Comparison of ENCODE assay signal across 1 cellular context in the genomic region with DNA sequence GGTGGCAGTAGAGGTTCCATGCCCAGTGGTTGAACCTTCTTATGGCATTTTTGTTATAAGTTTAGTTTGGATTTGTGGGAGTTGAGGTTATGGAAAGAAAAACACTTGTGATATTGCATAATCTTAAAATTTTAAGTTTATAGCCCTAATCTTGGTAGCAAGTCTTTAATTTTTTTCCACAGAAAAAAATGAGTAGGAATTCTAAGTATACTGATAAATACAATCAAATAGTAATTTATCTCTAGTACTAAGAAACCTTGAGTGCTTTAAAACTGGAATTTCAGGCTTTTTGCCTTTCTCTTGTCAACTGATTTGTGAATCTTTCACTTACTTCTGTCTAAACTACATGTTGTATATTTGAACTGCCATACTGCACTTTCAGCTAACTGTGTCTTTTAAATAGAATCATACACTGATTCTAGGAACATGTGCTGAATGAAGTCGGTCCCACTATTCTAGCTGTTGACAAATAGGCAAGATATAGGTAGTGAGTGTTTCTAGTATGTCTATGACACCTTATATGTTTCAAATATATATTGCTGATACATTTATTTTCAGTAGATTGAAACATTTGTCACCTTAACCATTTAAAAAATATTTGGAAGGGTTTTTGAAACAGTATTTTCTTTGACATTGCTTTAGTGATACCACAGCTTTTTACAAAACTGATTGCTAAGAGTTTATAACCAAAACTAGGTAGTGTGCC.
TF ChIP-seq lines count a peak whose summit lies in the region.

No MANE protein-coding gene starts in this region.

TF ChIP-seq in K562, 482 proteins besides CTCF, POLR2A, EP300 and RAD21 (continued from another document):
- TF ChIP-seq, protein P1, sequence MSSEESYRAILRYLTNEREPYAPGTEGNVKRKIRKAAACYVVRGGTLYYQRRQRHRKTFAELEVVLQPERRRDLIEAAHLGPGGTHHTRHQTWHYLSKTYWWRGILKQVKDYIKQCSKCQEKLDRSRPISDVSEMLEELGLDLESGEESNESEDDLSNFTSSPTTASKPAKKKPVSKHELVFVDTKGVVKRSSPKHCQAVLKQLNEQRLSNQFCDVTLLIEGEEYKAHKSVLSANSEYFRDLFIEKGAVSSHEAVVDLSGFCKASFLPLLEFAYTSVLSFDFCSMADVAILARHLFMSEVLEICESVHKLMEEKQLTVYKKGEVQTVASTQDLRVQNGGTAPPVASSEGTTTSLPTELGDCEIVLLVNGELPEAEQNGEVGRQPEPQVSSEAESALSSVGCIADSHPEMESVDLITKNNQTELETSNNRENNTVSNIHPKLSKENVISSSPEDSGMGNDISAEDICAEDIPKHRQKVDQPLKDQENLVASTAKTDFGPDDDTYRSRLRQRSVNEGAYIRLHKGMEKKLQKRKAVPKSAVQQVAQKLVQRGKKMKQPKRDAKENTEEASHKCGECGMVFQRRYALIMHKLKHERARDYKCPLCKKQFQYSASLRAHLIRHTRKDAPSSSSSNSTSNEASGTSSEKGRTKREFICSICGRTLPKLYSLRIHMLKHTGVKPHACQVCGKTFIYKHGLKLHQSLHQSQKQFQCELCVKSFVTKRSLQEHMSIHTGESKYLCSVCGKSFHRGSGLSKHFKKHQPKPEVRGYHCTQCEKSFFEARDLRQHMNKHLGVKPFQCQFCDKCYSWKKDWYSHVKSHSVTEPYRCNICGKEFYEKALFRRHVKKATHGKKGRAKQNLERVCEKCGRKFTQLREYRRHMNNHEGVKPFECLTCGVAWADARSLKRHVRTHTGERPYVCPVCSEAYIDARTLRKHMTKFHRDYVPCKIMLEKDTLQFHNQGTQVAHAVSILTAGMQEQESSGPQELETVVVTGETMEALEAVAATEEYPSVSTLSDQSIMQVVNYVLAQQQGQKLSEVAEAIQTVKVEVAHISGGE (CRISPR knock-in tag; IDR thresholded peaks at IDR 0.05): peak in 1 of 3 experiments; percentile 88; a peak in 2 of 6 replicates
- TF ChIP-seq, protein P2, sequence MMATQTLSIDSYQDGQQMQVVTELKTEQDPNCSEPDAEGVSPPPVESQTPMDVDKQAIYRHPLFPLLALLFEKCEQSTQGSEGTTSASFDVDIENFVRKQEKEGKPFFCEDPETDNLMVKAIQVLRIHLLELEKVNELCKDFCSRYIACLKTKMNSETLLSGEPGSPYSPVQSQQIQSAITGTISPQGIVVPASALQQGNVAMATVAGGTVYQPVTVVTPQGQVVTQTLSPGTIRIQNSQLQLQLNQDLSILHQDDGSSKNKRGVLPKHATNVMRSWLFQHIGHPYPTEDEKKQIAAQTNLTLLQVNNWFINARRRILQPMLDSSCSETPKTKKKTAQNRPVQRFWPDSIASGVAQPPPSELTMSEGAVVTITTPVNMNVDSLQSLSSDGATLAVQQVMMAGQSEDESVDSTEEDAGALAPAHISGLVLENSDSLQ (IDR thresholded peaks at IDR 0.05): no peak
- TF ChIP-seq DACH1 (IDR thresholded peaks at IDR 0.05; ENCODE audit: partially characterized antibody): no peak
- TF ChIP-seq YBX1 (IDR thresholded peaks at IDR 0.05): no peak
- TF ChIP-seq RBFOX2 (IDR thresholded peaks at IDR 0.05; ENCODE audit: low read depth, low read length): no peak
- TF ChIP-seq ZFP1 (CRISPR knock-in tag; IDR thresholded peaks at IDR 0.05): no peak
- TF ChIP-seq ATF7 (IDR thresholded peaks at IDR 0.05): no peak
- no peak for TF ChIP-seq HNRNPK (IDR thresholded peaks at IDR 0.05; ENCODE audit: low read depth, low read length, poor library complexity, severe bottlenecking)
- no peak for TF ChIP-seq NR1H2 (CRISPR knock-in tag; IDR thresholded peaks at IDR 0.05)
- no peak for TF ChIP-seq ZNF143 (CRISPR knock-in tag; IDR thresholded peaks at IDR 0.05)
- TF ChIP-seq ZNF507 (tag; conservative IDR thresholded peaks at IDR 0.05): no peak
- TF ChIP-seq, protein P3, sequence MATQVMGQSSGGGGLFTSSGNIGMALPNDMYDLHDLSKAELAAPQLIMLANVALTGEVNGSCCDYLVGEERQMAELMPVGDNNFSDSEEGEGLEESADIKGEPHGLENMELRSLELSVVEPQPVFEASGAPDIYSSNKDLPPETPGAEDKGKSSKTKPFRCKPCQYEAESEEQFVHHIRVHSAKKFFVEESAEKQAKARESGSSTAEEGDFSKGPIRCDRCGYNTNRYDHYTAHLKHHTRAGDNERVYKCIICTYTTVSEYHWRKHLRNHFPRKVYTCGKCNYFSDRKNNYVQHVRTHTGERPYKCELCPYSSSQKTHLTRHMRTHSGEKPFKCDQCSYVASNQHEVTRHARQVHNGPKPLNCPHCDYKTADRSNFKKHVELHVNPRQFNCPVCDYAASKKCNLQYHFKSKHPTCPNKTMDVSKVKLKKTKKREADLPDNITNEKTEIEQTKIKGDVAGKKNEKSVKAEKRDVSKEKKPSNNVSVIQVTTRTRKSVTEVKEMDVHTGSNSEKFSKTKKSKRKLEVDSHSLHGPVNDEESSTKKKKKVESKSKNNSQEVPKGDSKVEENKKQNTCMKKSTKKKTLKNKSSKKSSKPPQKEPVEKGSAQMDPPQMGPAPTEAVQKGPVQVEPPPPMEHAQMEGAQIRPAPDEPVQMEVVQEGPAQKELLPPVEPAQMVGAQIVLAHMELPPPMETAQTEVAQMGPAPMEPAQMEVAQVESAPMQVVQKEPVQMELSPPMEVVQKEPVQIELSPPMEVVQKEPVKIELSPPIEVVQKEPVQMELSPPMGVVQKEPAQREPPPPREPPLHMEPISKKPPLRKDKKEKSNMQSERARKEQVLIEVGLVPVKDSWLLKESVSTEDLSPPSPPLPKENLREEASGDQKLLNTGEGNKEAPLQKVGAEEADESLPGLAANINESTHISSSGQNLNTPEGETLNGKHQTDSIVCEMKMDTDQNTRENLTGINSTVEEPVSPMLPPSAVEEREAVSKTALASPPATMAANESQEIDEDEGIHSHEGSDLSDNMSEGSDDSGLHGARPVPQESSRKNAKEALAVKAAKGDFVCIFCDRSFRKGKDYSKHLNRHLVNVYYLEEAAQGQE (CRISPR knock-in tag; IDR thresholded peaks at IDR 0.05; ENCODE audit: low read depth): no peak
- TF ChIP-seq EGR1 (conservative IDR thresholded peaks at IDR 0.05): no peak
- no peak for TF ChIP-seq FOXK2 (conservative IDR thresholded peaks at IDR 0.05 in 1 of 2, IDR thresholded peaks at IDR 0.05 in 1 of 2; ENCODE audit: low read depth in 2 of 2)
- TF ChIP-seq C11orf30 (IDR thresholded peaks at IDR 0.05; ENCODE audit: low read depth): peak; percentile 56; the same call in 1 of the 2 replicates
- TF ChIP-seq BCL6 (CRISPR knock-in tag; IDR thresholded peaks at IDR 0.05): no peak
- no peak for TF ChIP-seq PURB (CRISPR knock-in tag; IDR thresholded peaks at IDR 0.05; ENCODE audit: low read depth)
- no peak for TF ChIP-seq SAP30 (IDR thresholded peaks at IDR 0.05; ENCODE audit: borderline replicate concordance, insufficient read depth, low read depth, low read length, poor library complexity, severe bottlenecking)
- TF ChIP-seq, protein P4, sequence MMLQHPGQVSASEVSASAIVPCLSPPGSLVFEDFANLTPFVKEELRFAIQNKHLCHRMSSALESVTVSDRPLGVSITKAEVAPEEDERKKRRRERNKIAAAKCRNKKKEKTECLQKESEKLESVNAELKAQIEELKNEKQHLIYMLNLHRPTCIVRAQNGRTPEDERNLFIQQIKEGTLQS (IDR thresholded peaks at IDR 0.05): 0 out of 2 replicates have a peak, but pooled peaks have one; percentile 12
- TF ChIP-seq, protein P4 (CRISPR knock-in tag; conservative IDR thresholded peaks at IDR 0.05): no peak
- TF ChIP-seq TSC22D4 (tag; IDR thresholded peaks at IDR 0.05): no peak
- TF ChIP-seq, protein P5, sequence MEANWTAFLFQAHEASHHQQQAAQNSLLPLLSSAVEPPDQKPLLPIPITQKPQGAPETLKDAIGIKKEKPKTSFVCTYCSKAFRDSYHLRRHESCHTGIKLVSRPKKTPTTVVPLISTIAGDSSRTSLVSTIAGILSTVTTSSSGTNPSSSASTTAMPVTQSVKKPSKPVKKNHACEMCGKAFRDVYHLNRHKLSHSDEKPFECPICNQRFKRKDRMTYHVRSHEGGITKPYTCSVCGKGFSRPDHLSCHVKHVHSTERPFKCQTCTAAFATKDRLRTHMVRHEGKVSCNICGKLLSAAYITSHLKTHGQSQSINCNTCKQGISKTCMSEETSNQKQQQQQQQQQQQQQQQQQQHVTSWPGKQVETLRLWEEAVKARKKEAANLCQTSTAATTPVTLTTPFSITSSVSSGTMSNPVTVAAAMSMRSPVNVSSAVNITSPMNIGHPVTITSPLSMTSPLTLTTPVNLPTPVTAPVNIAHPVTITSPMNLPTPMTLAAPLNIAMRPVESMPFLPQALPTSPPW (CRISPR knock-in tag; IDR thresholded peaks at IDR 0.05): no peak
- TF ChIP-seq POLR2H (tag; IDR thresholded peaks at IDR 0.05; ENCODE audit: low read depth): peak; percentile 27; the same call in 1 of the 2 replicates
- TF ChIP-seq ARID1B (IDR thresholded peaks at IDR 0.05): no peak
- TF ChIP-seq MAFG (tag; conservative IDR thresholded peaks at IDR 0.05): peak; percentile 30; the same call in 1 of the 2 replicates
- TF ChIP-seq, protein P6, sequence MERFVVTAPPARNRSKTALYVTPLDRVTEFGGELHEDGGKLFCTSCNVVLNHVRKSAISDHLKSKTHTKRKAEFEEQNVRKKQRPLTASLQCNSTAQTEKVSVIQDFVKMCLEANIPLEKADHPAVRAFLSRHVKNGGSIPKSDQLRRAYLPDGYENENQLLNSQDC (CRISPR knock-in tag; IDR thresholded peaks at IDR 0.05): no peak
- TF ChIP-seq, protein P7, sequence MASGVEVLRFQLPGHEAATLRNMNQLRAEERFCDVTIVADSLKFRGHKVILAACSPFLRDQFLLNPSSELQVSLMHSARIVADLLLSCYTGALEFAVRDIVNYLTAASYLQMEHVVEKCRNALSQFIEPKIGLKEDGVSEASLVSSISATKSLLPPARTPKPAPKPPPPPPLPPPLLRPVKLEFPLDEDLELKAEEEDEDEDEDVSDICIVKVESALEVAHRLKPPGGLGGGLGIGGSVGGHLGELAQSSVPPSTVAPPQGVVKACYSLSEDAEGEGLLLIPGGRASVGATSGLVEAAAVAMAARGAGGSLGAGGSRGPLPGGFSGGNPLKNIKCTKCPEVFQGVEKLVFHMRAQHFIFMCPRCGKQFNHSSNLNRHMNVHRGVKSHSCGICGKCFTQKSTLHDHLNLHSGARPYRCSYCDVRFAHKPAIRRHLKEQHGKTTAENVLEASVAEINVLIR (CRISPR knock-in tag; IDR thresholded peaks at IDR 0.05): no peak
- TF ChIP-seq, protein P8, sequence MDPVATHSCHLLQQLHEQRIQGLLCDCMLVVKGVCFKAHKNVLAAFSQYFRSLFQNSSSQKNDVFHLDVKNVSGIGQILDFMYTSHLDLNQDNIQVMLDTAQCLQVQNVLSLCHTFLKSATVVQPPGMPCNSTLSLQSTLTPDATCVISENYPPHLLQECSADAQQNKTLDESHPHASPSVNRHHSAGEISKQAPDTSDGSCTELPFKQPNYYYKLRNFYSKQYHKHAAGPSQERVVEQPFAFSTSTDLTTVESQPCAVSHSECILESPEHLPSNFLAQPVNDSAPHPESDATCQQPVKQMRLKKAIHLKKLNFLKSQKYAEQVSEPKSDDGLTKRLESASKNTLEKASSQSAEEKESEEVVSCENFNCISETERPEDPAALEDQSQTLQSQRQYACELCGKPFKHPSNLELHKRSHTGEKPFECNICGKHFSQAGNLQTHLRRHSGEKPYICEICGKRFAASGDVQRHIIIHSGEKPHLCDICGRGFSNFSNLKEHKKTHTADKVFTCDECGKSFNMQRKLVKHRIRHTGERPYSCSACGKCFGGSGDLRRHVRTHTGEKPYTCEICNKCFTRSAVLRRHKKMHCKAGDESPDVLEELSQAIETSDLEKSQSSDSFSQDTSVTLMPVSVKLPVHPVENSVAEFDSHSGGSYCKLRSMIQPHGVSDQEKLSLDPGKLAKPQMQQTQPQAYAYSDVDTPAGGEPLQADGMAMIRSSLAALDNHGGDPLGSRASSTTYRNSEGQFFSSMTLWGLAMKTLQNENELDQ (CRISPR knock-in tag; IDR thresholded peaks at IDR 0.05; ENCODE audit: borderline replicate concordance): no peak
- no peak for TF ChIP-seq ILK (tag; IDR thresholded peaks at IDR 0.05; ENCODE audit: borderline replicate concordance, low read depth)
- TF ChIP-seq EWSR1 (IDR thresholded peaks at IDR 0.05; ENCODE audit: borderline replicate concordance, low read depth, partially characterized antibody): peak; percentile 78
- no peak for TF ChIP-seq BCOR (IDR thresholded peaks at IDR 0.05)
- no peak for TF ChIP-seq ZNF146 (CRISPR knock-in tag; IDR thresholded peaks at IDR 0.05; ENCODE audit: unreplicated experiment)
- TF ChIP-seq, protein P9, sequence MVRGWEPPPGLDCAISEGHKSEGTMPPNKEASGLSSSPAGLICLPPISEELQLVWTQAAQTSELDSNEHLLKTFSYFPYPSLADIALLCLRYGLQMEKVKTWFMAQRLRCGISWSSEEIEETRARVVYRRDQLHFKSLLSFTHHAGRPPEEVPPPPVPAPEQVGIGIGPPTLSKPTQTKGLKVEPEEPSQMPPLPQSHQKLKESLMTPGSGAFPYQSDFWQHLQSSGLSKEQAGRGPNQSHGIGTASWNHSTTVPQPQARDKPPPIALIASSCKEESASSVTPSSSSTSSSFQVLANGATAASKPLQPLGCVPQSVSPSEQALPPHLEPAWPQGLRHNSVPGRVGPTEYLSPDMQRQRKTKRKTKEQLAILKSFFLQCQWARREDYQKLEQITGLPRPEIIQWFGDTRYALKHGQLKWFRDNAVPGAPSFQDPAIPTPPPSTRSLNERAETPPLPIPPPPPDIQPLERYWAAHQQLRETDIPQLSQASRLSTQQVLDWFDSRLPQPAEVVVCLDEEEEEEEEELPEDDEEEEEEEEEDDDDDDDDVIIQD (CRISPR knock-in tag; IDR thresholded peaks at IDR 0.05): no peak
